In the genomic region with DNA sequence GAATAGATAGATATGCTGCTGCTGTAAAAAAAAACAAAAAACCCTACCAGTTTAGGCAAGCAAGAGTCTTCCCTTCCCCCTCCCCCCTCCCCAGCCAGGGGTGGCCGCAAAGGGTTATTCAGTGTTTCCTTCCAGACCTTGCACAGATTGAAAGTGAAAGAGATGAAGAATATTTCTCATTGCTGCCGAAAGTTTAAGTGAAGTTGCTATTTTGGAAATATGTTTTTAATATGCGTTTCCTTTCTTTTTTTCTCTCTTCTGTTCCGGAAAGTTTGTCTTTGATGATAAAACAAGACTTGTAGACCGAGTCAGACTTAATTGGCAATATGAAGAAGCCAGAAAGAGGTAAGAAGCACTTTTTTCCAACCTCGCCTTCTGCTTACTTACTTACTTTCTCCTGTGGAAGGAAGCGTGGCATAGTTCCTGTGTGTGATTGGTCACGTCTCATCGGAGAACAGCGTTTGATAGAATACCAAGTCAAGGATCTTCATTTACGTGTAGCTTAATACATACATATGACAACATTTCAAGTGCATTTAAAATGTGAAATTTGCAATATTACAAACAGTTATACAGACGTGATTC, we compare ENCODE assay signal across 8 cellular contexts. TPM values are rescaled to one million over a fixed set of nuclear protein-coding genes. Genes with fewer than 3 reads are reported as not detected.
DNase-seq lines count a peak whose midpoint lies in the region; ATAC-seq, FAIRE-seq and TF ChIP-seq lines count a peak whose summit lies in the region.

No MANE protein-coding gene starts in this region.

- H3K4ac ChIP-seq in mesenchymal stem cell (ENCODE audit: low read depth in 1 of 2, low read length in 2 of 2), result no peak overlapping the region

- peaks cover 3% of the 10 kb centered on the region for H3K4me1 ChIP-seq in mesenchymal stem cell (ENCODE audit: control insufficient read depth, insufficient read depth, low read depth, low read length)
- H3K4me1 ChIP-seq in vagina, result no peaks in the 10 kb centered on the region

- peaks cover 5% of the 10 kb centered on the region for H3K79me1 ChIP-seq in mesenchymal stem cell (replicated peaks; ENCODE audit: low read length, poor library complexity, severe bottlenecking)

- H4K91ac ChIP-seq in mesenchymal stem cell (ENCODE audit: low read length), result no peak overlapping the region

- H3K9ac ChIP-seq in mesenchymal stem cell (ENCODE audit: low read length), result peak overlapping the region; percentile 90

- FAIRE-seq in frontal cortex (lab: Jason Lieb, UNC), result no peak

- H2BK120ac ChIP-seq in mesenchymal stem cell (ENCODE audit: low read depth, low read length), result no peak overlapping the region

- H2BK5ac ChIP-seq in mesenchymal stem cell (ENCODE audit: low read depth, low read length, poor library complexity, severe bottlenecking), result no peak overlapping the region

- H3K27me3 ChIP-seq in mesenchymal stem cell (ENCODE audit: control insufficient read depth in 1 of 2, insufficient read depth in 1 of 2, low read length in 2 of 2) (no peaks in the 10 kb centered on the region), vagina (no peaks in the 10 kb centered on the region)

- no peak overlapping the region for H3K14ac ChIP-seq in mesenchymal stem cell (ENCODE audit: low read length in 2 of 2)

- DNase-seq in activated T-cell treated with anti-CD3 and anti-CD28 coated beads for 24 hours (ENCODE audit: low read depth), result peak; percentile 41
- no peak for DNase-seq in mesenchymal stem cell
- no peak for DNase-seq in vagina (ENCODE audit: extremely low spot score in 2 of 2)
- DNase-seq in frontal cortex (ENCODE audit: low spot score in 2 of 2), result no peak
- DNase-seq in SW480 (ENCODE audit: low spot score), result no peak
- no peak for DNase-seq in globus pallidus (ENCODE audit: low spot score)

- no peak for TF ChIP-seq CTCF in vagina (IDR thresholded peaks at IDR 0.05)

- H3K27ac ChIP-seq in mesenchymal stem cell (ENCODE audit: low read length, poor library complexity, severe bottlenecking) (no peak overlapping the region), vagina (peak overlapping the region; percentile 60)

- no peak overlapping the region for H3K18ac ChIP-seq in mesenchymal stem cell (ENCODE audit: low read depth in 1 of 2, low read length in 2 of 2)

- no peak for TF ChIP-seq POLR2A in vagina (IDR thresholded peaks at IDR 0.05)

- ATAC-seq in GM19043 (IDR thresholded peaks at IDR 0.05; ENCODE audit: low read depth, unreplicated experiment), result peak; percentile 88
- peak; percentile 78 for ATAC-seq in HG03066 (IDR thresholded peaks at IDR 0.05; ENCODE audit: low read depth, unreplicated experiment)

- H3K4me3 ChIP-seq in mesenchymal stem cell (ENCODE audit: insufficient read depth in 1 of 2, low read depth in 1 of 2, low read length in 2 of 2) (peak overlapping the region in 1 of 2 experiments; percentile 73), vagina (no peak overlapping the region)

- no peak overlapping the region for H2BK15ac ChIP-seq in mesenchymal stem cell (ENCODE audit: low read depth, poor library complexity, severe bottlenecking)

- H3K36me3 ChIP-seq in mesenchymal stem cell (ENCODE audit: control insufficient read depth in 1 of 2, insufficient read depth in 2 of 2, low read depth in 1 of 2, low read length in 2 of 2) (peaks cover 0 to 20% of the 10 kb centered on the region in 2 experiments), vagina (no peaks in the 10 kb centered on the region)

- no peak overlapping the region for H3K23ac ChIP-seq in mesenchymal stem cell (ENCODE audit: low read length in 2 of 2)

- H2AFZ ChIP-seq in mesenchymal stem cell (ENCODE audit: low read depth, low read length), result no peak overlapping the region

- no peak overlapping the region for H2AK5ac ChIP-seq in mesenchymal stem cell (ENCODE audit: low read length, severe bottlenecking)

- WGBS in mesenchymal stem cell, result 93% methylated on average over 6 of the region's 12 CpGs

- H2BK12ac ChIP-seq in mesenchymal stem cell (ENCODE audit: low read length in 2 of 2), result no peak overlapping the region

- no peak overlapping the region for H4K8ac ChIP-seq in mesenchymal stem cell (ENCODE audit: low read length)

- H3K4me2 ChIP-seq in mesenchymal stem cell (ENCODE audit: low read length, poor library complexity, severe bottlenecking), result no peak overlapping the region

- H3K9me3 ChIP-seq in mesenchymal stem cell (ENCODE audit: control insufficient read depth, low read length) (no peaks in the 10 kb centered on the region), vagina (no peaks in the 10 kb centered on the region)

- intact Hi-C loops in vagina (cut with DNase I), result no loop called here

RNA-seq across cellular contexts. Expression of a gene that starts 58.4 kb away (rescaled TPM):
- 3.0 TPM for polyA plus RNA-seq in mesenchymal stem cell (2013, experiment 1 of 2)
- polyA plus RNA-seq in mesenchymal stem cell (2013, experiment 2 of 2), result 3.0 TPM
- total RNA-seq in vagina, result 1.2 TPM
- 84.8 TPM for total RNA-seq in frontal cortex

Comparison
In these comparisons a context has a peak if more than half of its experiments do, and no peak if none do; other contexts are left out.
1. RNA of a gene that starts 58.4 kb away (total RNA-seq): 84.8 TPM in frontal cortex (single experiment); 1.2 TPM in vagina (single experiment); every median in the first group is over 10 times any median in the second.